Comparison of ENCODE assay signal across 1 cellular context in genomic region chr19:49690656-49691242, GRCh38.
TF ChIP-seq lines count a peak whose summit lies in the region.

CPT1C (plus strand) TSS chr19:49691116; CDS start chr19:49692253, 1,137 bp downstream.

TF ChIP-seq in SK-N-SH, 30 proteins besides CTCF, POLR2A, EP300 and RAD21 (continued from another document):
- TF ChIP-seq REST (IDR thresholded peaks at IDR 0.05; ENCODE audit: low read depth, low read length) (no peak), MXI1 (IDR thresholded peaks at IDR 0.05; ENCODE audit: low read depth, low read length) (peak; percentile 60), USF2 (IDR thresholded peaks at IDR 0.05; ENCODE audit: borderline replicate concordance, low read depth, low read length) (no peak), FOXJ3 (CRISPR knock-in tag; IDR thresholded peaks at IDR 0.05) (no peak), MAX (IDR thresholded peaks at IDR 0.05; ENCODE audit: low read depth) (no peak), POLR2AphosphoS5 (IDR thresholded peaks at IDR 0.05; ENCODE audit: low read depth, low read length) (peak; percentile 98), YY1 (IDR thresholded peaks at IDR 0.05; ENCODE audit: low read depth) (peak; percentile 57; the same call in 1 of the 2 replicates), TAF1 (IDR thresholded peaks at IDR 0.05; ENCODE audit: borderline replicate concordance, low read depth, low read length) (peak; percentile 96), TCF12 (IDR thresholded peaks at IDR 0.05) (peak; percentile 19; the same call in 1 of the 2 replicates)
